Comparison of ENCODE assay signal across 11 cellular contexts in genomic region chr11:128719556-128719824, GRCh38. TPM values are rescaled to one million over a fixed set of nuclear protein-coding genes. Genes with fewer than 3 reads are reported as not detected.
DNase-seq lines count a peak whose midpoint lies in the region; ATAC-seq, FAIRE-seq and TF ChIP-seq lines count a peak whose summit lies in the region.
"Had no signal": no experiment of that assay in that cellular context is flagged by ENCODE, and none has a peak within 500 bp of the region (broad histone marks: within the 10 kb centered on the region; RNA-seq: fewer than 3 reads in every experiment).

No MANE protein-coding gene starts in this region.

- in situ Hi-C loops in GM12878 (cut with MboI), result no loop called here

- peaks cover 99% of the 10 kb centered on the region for H3K4me1 Mint-ChIP-seq in CD4-positive, alpha-beta T cell (ENCODE audit: low read depth)
- peaks cover 62% of the 10 kb centered on the region for H3K4me1 Mint-ChIP-seq in GM23338

- 0 out of 2 replicates have a peak, but pooled peaks cover 12% of the 10 kb centered on the region for H3K9me2 ChIP-seq in GM23338 (ENCODE audit: insufficient read depth)

- DNase-seq in CD4-positive, alpha-beta T cell, result no peak
- DNase-seq in GM23338 (ENCODE audit: low spot score) (no peak), GM12878 (ENCODE audit: low read depth, low spot score) (no peak)
- DNase-seq: NCI-H446 treated with DMSO at 0.1 percent for 48 hours, tibial artery had no signal

- 0 out of 2 replicates have a peak, but pooled peaks have one; percentile 42 for TF ChIP-seq POLR2A in GM12878 (IDR thresholded peaks at IDR 0.05; ENCODE audit: low read depth, low read length)

- H3K4me3 ChIP-seq in GM23338 (no peak overlapping the region), GM12878 (peak overlapping the region; percentile 78), neutrophil (ENCODE audit: low read depth in 1 of 2, low read length in 1 of 2) (peak overlapping the region; percentile 44 to 59)
- H3K4me3 ChIP-seq: tibial artery had no signal

- no TSS peak for BruUV-seq in GM12878 (replicated peaks; lab: Mats Ljungman, UMichigan)

- no peak for FAIRE-seq in GM12878 (lab: Jason Lieb, UNC)
- FAIRE-seq: D721Med had no signal

- no peaks in the 10 kb centered on the region for H3K9me3 ChIP-seq in CD4-positive, alpha-beta T cell (ENCODE audit: control insufficient read depth, low read length)
- H3K9me3 ChIP-seq in GM12878 (replicated peaks; ENCODE audit: control insufficient read depth, insufficient read depth, low read length) (no peaks in the 10 kb centered on the region), neutrophil (no peaks in the 10 kb centered on the region)
- H3K9me3 ChIP-seq: tibial artery had no signal

- SMC1A ChIA-PET in GM12878 (lab: Charles Lee; ENCODE audit: uncharacterized antibody, unreplicated experiment), result interaction anchor here (0.6 to 15.2 kb wide), 14 partner anchors 14 to 416 kb away, joined by 3 to 263 read pairs (median 6); no protein-coding TSS in a partner anchor

- H3K79me2 ChIP-seq in GM23338 (replicated peaks; ENCODE audit: insufficient read depth) (no peaks in the 10 kb centered on the region), GM12878 (ENCODE audit: control insufficient read depth, insufficient read depth, low read length) (peaks cover 92% of the 10 kb centered on the region)

- no peaks in the 10 kb centered on the region for H3K27me3 ChIP-seq in CD4-positive, alpha-beta T cell (ENCODE audit: control insufficient read depth, insufficient read depth, low read length)
- H3K27me3 ChIP-seq in GM23338 (ENCODE audit: insufficient read depth), result no peaks in the 10 kb centered on the region
- H3K27me3 ChIP-seq in GM12878 (replicated peaks in 1 of 2; ENCODE audit: control insufficient read depth in 2 of 2, insufficient read depth in 2 of 2, low read length in 1 of 2), result no peaks in the 10 kb centered on the region
- H3K27me3 ChIP-seq in neutrophil, result no peaks in the 10 kb centered on the region

- H4K20me1 ChIP-seq in GM23338 (replicated peaks; ENCODE audit: insufficient read depth) (no peaks in the 10 kb centered on the region), GM12878 (ENCODE audit: control insufficient read depth, insufficient read depth) (no peaks in the 10 kb centered on the region)

- H3K9ac ChIP-seq in GM12878 (ENCODE audit: control insufficient read depth, insufficient read depth, low read length), result peak overlapping the region; percentile 94

- CTCF ChIA-PET in CD4-positive, alpha-beta T cell (lab: Charles Lee), result interaction anchor here (0.6 to 1.5 kb wide), 3 partner anchors 9 to 96 kb away, joined by 3 to 8 read pairs (median 4); no protein-coding TSS in a partner anchor
- CTCF ChIA-PET in GM12878 (lab: Yijun Ruan, JAX), result interaction anchor here (0.5 to 2.3 kb wide), 12 partner anchors 8 to 430 kb away, joined by 3 to 19 read pairs (median 8); no protein-coding TSS in a partner anchor

- no peak for TF ChIP-seq CTCF in CD4-positive, alpha-beta T cell (IDR thresholded peaks at IDR 0.05)
- TF ChIP-seq CTCF in GM23338 (conservative IDR thresholded peaks at IDR 0.05; ENCODE audit: low read depth in 2 of 2) (no peak), GM12878 (IDR thresholded peaks at IDR 0.05 in 2 of 3, conservative IDR thresholded peaks at IDR 0.05 in 1 of 3; ENCODE audit: control insufficient read depth in 2 of 3, extremely low read depth in 1 of 3, insufficient read depth in 1 of 3, low read depth in 3 of 3, low read length in 3 of 3) (no peak), neutrophil (IDR thresholded peaks at IDR 0.05) (no peak)

- no peaks in the 10 kb centered on the region for H3K9me3 Mint-ChIP-seq in CD4-positive, alpha-beta T cell
- H3K9me3 Mint-ChIP-seq in GM23338, result no peaks in the 10 kb centered on the region

- no peak for TF ChIP-seq RAD21 in GM12878 (IDR thresholded peaks at IDR 0.05; ENCODE audit: insufficient read depth, low read depth, low read length)

- ATAC-seq in CD4-positive, alpha-beta T cell (ENCODE audit: poor library complexity), result no peak
- ATAC-seq in GM23338 (no peak), GM12878 (no peak; the same call in 1 of the 3 replicates), GM21367 (IDR thresholded peaks at IDR 0.05; ENCODE audit: unreplicated experiment) (no peak), HG02623 (IDR thresholded peaks at IDR 0.05; ENCODE audit: unreplicated experiment) (no peak), GM19397 (IDR thresholded peaks at IDR 0.05; ENCODE audit: unreplicated experiment) (no peak), HG03280 (IDR thresholded peaks at IDR 0.05; ENCODE audit: unreplicated experiment) (no peak)

- RAD21 ChIA-PET in GM12878 (lab: Charles Lee; ENCODE audit: unreplicated experiment), result interaction anchor here (1.0 to 5.6 kb wide), 16 partner anchors 8 to 560 kb away, joined by 3 to 85 read pairs (median 6); no protein-coding TSS in a partner anchor

- H3K27ac ChIP-seq in CD4-positive, alpha-beta T cell (ENCODE audit: low read depth, low read length), result peak overlapping the region; percentile 84
- no peak overlapping the region for H3K27ac ChIP-seq in GM23338 (ENCODE audit: low read depth)
- H3K27ac ChIP-seq in GM12878 (ENCODE audit: control insufficient read depth, insufficient read depth), result peak overlapping the region; percentile 94
- H3K27ac ChIP-seq in neutrophil, result peak overlapping the region; percentile 95
- H3K27ac ChIP-seq: tibial artery had no signal

- no peaks in the 10 kb centered on the region for H3K27me3 Mint-ChIP-seq in CD4-positive, alpha-beta T cell
- peaks cover 8% of the 10 kb centered on the region for H3K27me3 Mint-ChIP-seq in GM23338 (ENCODE audit: insufficient read depth, low read depth, poor library complexity)

- H3K4me2 ChIP-seq in GM23338 (0 out of 2 replicates have a peak overlapping the region, but pooled peaks have one; percentile 26), GM12878 (ENCODE audit: control insufficient read depth, insufficient read depth) (peak overlapping the region; percentile 100)

- H3K36me3 ChIP-seq in GM23338 (ENCODE audit: insufficient read depth) (no peaks in the 10 kb centered on the region), GM12878 (ENCODE audit: control insufficient read depth in 2 of 2, insufficient read depth in 2 of 2, low read length in 1 of 2) (peaks cover 2 to 8% of the 10 kb centered on the region in 2 experiments; a peak in 2 of 4 replicates), neutrophil (peaks cover 5% of the 10 kb centered on the region)
- H3K36me3 ChIP-seq: tibial artery had no signal

- peak overlapping the region; percentile 87 for H3K4me3 Mint-ChIP-seq in CD4-positive, alpha-beta T cell
- H3K4me3 Mint-ChIP-seq in GM23338, result no peak overlapping the region

- H3K4me1 ChIP-seq in GM23338 (ENCODE audit: insufficient read depth) (peaks cover 67% of the 10 kb centered on the region), GM12878 (ENCODE audit: control insufficient read depth, insufficient read depth, low read length) (peaks cover 78% of the 10 kb centered on the region), neutrophil (ENCODE audit: control insufficient read depth in 1 of 2, insufficient read depth in 1 of 2, low read depth in 1 of 2, low read length in 1 of 2) (peaks cover 100% of the 10 kb centered on the region in 2 experiments)

- H2AFZ ChIP-seq in GM23338 (peak overlapping the region; percentile 63; the same call in 1 of the 2 replicates), GM12878 (ENCODE audit: control insufficient read depth, low read depth, low read length) (peak overlapping the region; percentile 39)

- WGBS in GM12878 (ENCODE audit: insufficient coverage, insufficient replicate concordance, low lambda C conversion rate, missing lambda C conversion rate), result 27% methylated on average over 5 of the region's 5 CpGs

- POLR2A ChIA-PET in CD4-positive, alpha-beta T cell (lab: Charles Lee), result interaction anchor here (0.8 to 2.8 kb wide), 12 partner anchors 8 to 396 kb away, joined by 3 to 36 read pairs (median 5); partner anchors contain the start of gene FLI1
- POLR2A ChIA-PET in GM12878 (lab: Charles Lee), result interaction anchor here (0.6 to 5.7 kb wide), 10 partner anchors 8 to 813 kb away, joined by 3 to 72 read pairs (median 4); no protein-coding TSS in a partner anchor

- H3K27ac Mint-ChIP-seq in CD4-positive, alpha-beta T cell, result peak overlapping the region; percentile 90
- no peak overlapping the region for H3K27ac Mint-ChIP-seq in GM23338

- intact Hi-C loops in CD4-positive, alpha-beta T cell (cut with DNase I, micrococcal nuclease), result no loop called here
- intact Hi-C loops in GM12878 (cut with micrococcal nuclease; ENCODE audit: unreplicated experiment), result no loop called here

- peaks cover 13% of the 10 kb centered on the region for H3K36me3 Mint-ChIP-seq in CD4-positive, alpha-beta T cell (ENCODE audit: low read depth)
- H3K36me3 Mint-ChIP-seq in GM23338 (ENCODE audit: low read depth), result no peaks in the 10 kb centered on the region

- TF ChIP-seq EP300 in GM12878 (IDR thresholded peaks at IDR 0.05; ENCODE audit: borderline replicate concordance in 1 of 2, control insufficient read depth in 1 of 2, low read depth in 2 of 2, low read length in 2 of 2), result no peak

- H3F3A ChIP-seq in GM23338 (replicated peaks; ENCODE audit: low read depth), result 0 out of 2 replicates have a peak, but pooled peaks cover 3% of the 10 kb centered on the region

TF ChIP-seq in GM23338, 12 proteins besides CTCF, POLR2A, EP300 and RAD21 (continues in another document):
- TF ChIP-seq POLR2AphosphoS5 (IDR thresholded peaks at IDR 0.05; ENCODE audit: low read depth) (no peak), ZNF114 (CRISPR knock-in tag; IDR thresholded peaks at IDR 0.05) (no peak)

TF ChIP-seq in GM12878, 131 proteins besides CTCF, POLR2A, EP300 and RAD21 (continues in another document):
- no peak for TF ChIP-seq MXI1 (IDR thresholded peaks at IDR 0.05; ENCODE audit: low read depth, low read length)

RNA-seq across cellular contexts. Expression of gene FLI1, which starts 25.6 kb away (rescaled TPM):
- 10 to 100 TPM; 56.6 to 60.4 TPM for total RNA-seq in CD4-positive, alpha-beta T cell
- total RNA-seq in GM23338 (2014; rRNA removed; shearing (Covaris generic)), result 0.12 and 0.21 TPM in 2 replicates
- polyA plus RNA-seq in GM23338 (2016; fragmentation: Nextera tagmentation; extraction: Ambion mirVana), result 0.16 and 0.31 TPM in 2 replicates
- total RNA-seq in GM12878 (2013; cell fraction: nucleolus; rRNA removed), result 26.5 and 33.7 TPM in 2 replicates
- 37.7 and 38.5 TPM in 2 replicates for total RNA-seq in GM12878 (2014; rRNA removed)
- total RNA-seq in GM12878 (2014; rRNA removed; fragmentation: Illumina TruSeq; extraction: Trizol), result 35.7 and 37.6 TPM in 2 replicates
- total RNA-seq in GM12878 (2021), result 50.6 and 53.3 TPM in 2 replicates
- polyA plus RNA-seq in GM12878 (2011; ENCODE audit: low read depth), result 8.6 TPM
- polyA plus RNA-seq in GM12878 (2011; rRNA removed), result 24.7 and 38.0 TPM in 2 replicates
- polyA plus RNA-seq in GM12878 (2011; cell fraction: cytosol; rRNA removed), result 21.8 and 39.8 TPM in 2 replicates
- polyA plus RNA-seq in GM12878 (2011; cell fraction: nucleus; rRNA removed), result 20.0 and 24.1 TPM in 2 replicates
- 28.8 and 36.2 TPM in 2 replicates for polyA plus RNA-seq in GM12878 (2012)
- polyA plus RNA-seq in GM12878 (2014; fragmentation: Illumina TruSeq; extraction: Trizol), result 37.9 and 46.3 TPM in 2 replicates
- 10 to 100 TPM; 12.5 to 15.8 TPM for polyA plus RNA-seq in GM12878 (2014; fragmentation: Nextera tagmentation; extraction: Ambion mirVana)
- polyA plus RNA-seq in GM12878 (2014; rRNA removed), result 58.8 and 61.9 TPM in 2 replicates
- 10 to 100 TPM; 39.1 to 44.8 TPM for polyA plus RNA-seq in GM12878 (2016; fragmentation: Nextera tagmentation; extraction: Ambion mirVana)
- 65.9 and 70.0 TPM in 2 replicates for polyA minus RNA-seq in GM12878 (2011; rRNA and poly(A)+ RNA removed)
- 19.4 and 27.8 TPM in 2 replicates for polyA minus RNA-seq in GM12878 (2011; cell fraction: cytosol; rRNA and poly(A)+ RNA removed)
- 12.7 and 34.6 TPM in 2 replicates for polyA minus RNA-seq in GM12878 (2011; cell fraction: nucleus; rRNA and poly(A)+ RNA removed)

Comparison
In these comparisons a context has a peak if more than half of its experiments do, and no peak if none do; other contexts are left out.
1. RNA of gene FLI1, which starts 25.6 kb away (total RNA-seq): 56.6 to 60.4 TPM in CD4-positive, alpha-beta T cell and 26.5 to 53.3 TPM in GM12878; 0.12 to 0.21 TPM in GM23338; every median in the first group is over 10 times any median in the second.